ENCODE assay signal across 15 cellular contexts in genomic region chr1:113756461-113756860, GRCh38. TPM values are rescaled to one million over a fixed set of nuclear protein-coding genes. Genes with fewer than 3 reads are reported as not detected.
DNase-seq lines count a peak whose midpoint lies in the region; ATAC-seq and TF ChIP-seq lines count a peak whose summit lies in the region.
"Had no signal": no experiment of that assay in that cellular context is flagged by ENCODE, and none has a peak within 500 bp of the region (broad histone marks: within the 10 kb centered on the region; RNA-seq: fewer than 3 reads in every experiment).

No MANE protein-coding gene starts in this region.

- H3K9me3 Mint-ChIP-seq in activated CD8-positive, alpha-beta T cell treated with anti-CD3 and anti-CD28 coated beads, Interleukin-2, amount 10 ng/mL, durations not matched to agents 7 days and 5 days (ENCODE audit: insufficient read depth) = no peaks in the 10 kb centered on the region
- H3K9me3 Mint-ChIP-seq in activated CD8-positive, alpha-beta T cell treated with anti-CD3 and anti-CD28 coated beads for 36 hours = no peaks in the 10 kb centered on the region
- H3K9me3 Mint-ChIP-seq in endothelial cell (ENCODE audit: unreplicated experiment) = no peaks in the 10 kb centered on the region
- H3K9me3 Mint-ChIP-seq in stimulated activated naive B cell treated with anti-CD40 and anti-IgM and Interleukin-4, amounts not matched to agents 10 μg/mL and 1 μg/mL and 100 μg/mL, for 72 hours = no peaks in the 10 kb centered on the region

- H3K4me3 ChIP-seq in testis (no peak overlapping the region), heart left ventricle (peak overlapping the region in 1 of 12 donors; percentile 92)
- H3K4me3 ChIP-seq: lung, Peyer's patch had no signal

- intact Hi-C loops in activated CD8-positive, alpha-beta T cell treated with anti-CD3 and anti-CD28 coated beads for 36 hours (cut with micrococcal nuclease) = no loop called here
- intact Hi-C loops in testis (cut with DNase I; ENCODE audit: low total_unique reads) = no loop called here
- intact Hi-C loops in heart left ventricle (cut with DNase I) = loop anchor here in 9 of 10 donors (5.0 to 10.0 kb wide), 3 partner anchors 56 to 148 kb away; partner anchors contain the start of genes RSBN1 (in 8 of the 9), AP4B1 (in 2 of the 9) and DCLRE1B (in 1 of the 9)

- H3K36me3 ChIP-seq in testis (ENCODE audit: low read depth, missing control alignments) (no peaks in the 10 kb centered on the region), heart left ventricle (peaks cover 0 to 24% (median 9%) of the 10 kb centered on the region in 9 donors)
- H3K36me3 ChIP-seq: Peyer's patch had no signal

- peak overlapping the region; percentile 90 for H3K4me3 Mint-ChIP-seq in activated CD8-positive, alpha-beta T cell treated with anti-CD3 and anti-CD28 coated beads, Interleukin-2, amount 10 ng/mL, durations not matched to agents 7 days and 5 days
- no peak overlapping the region for H3K4me3 Mint-ChIP-seq in activated CD8-positive, alpha-beta T cell treated with anti-CD3 and anti-CD28 coated beads for 36 hours
- H3K4me3 Mint-ChIP-seq in endothelial cell (ENCODE audit: unreplicated experiment) = peak overlapping the region; percentile 54
- H3K4me3 Mint-ChIP-seq in stimulated activated naive B cell treated with anti-CD40 and anti-IgM and Interleukin-4, amounts not matched to agents 10 μg/mL and 1 μg/mL and 100 μg/mL, for 72 hours = peak overlapping the region; percentile 40 to 69

- H3K27me3 Mint-ChIP-seq in activated CD8-positive, alpha-beta T cell treated with anti-CD3 and anti-CD28 coated beads, Interleukin-2, amount 10 ng/mL, durations not matched to agents 7 days and 5 days (ENCODE audit: low read depth) = no peaks in the 10 kb centered on the region
- no peaks in the 10 kb centered on the region for H3K27me3 Mint-ChIP-seq in activated CD8-positive, alpha-beta T cell treated with anti-CD3 and anti-CD28 coated beads for 36 hours
- H3K27me3 Mint-ChIP-seq in endothelial cell (ENCODE audit: unreplicated experiment) = peaks cover 7% of the 10 kb centered on the region
- H3K27me3 Mint-ChIP-seq in stimulated activated naive B cell treated with anti-CD40 and anti-IgM and Interleukin-4, amounts not matched to agents 10 μg/mL and 1 μg/mL and 100 μg/mL, for 72 hours = no peaks in the 10 kb centered on the region

- H3K27ac Mint-ChIP-seq in activated CD8-positive, alpha-beta T cell treated with anti-CD3 and anti-CD28 coated beads, Interleukin-2, amount 10 ng/mL, durations not matched to agents 7 days and 5 days = no peak overlapping the region
- H3K27ac Mint-ChIP-seq in activated CD8-positive, alpha-beta T cell treated with anti-CD3 and anti-CD28 coated beads for 36 hours = no peak overlapping the region
- peak overlapping the region; percentile 57 for H3K27ac Mint-ChIP-seq in endothelial cell (ENCODE audit: unreplicated experiment)
- H3K27ac Mint-ChIP-seq in stimulated activated naive B cell treated with anti-CD40 and anti-IgM and Interleukin-4, amounts not matched to agents 10 μg/mL and 1 μg/mL and 100 μg/mL, for 72 hours = no peak overlapping the region

- ATAC-seq in activated CD8-positive, alpha-beta T cell treated with anti-CD3 and anti-CD28 coated beads, Interleukin-2, amount 10 ng/mL, durations not matched to agents 7 days and 5 days = no peak
- ATAC-seq in activated CD8-positive, alpha-beta T cell treated with anti-CD3 and anti-CD28 coated beads for 36 hours = no peak
- no peak for ATAC-seq in stimulated activated naive B cell treated with anti-CD40 and anti-IgM and Interleukin-4, amounts not matched to agents 10 μg/mL and 1 μg/mL and 100 μg/mL, for 72 hours (replicated peaks)
- ATAC-seq in heart left ventricle (no peak), GM18519 (IDR thresholded peaks at IDR 0.05; ENCODE audit: low FRiP score, unreplicated experiment) (no peak)
- ATAC-seq: esophagus mucosa had no signal

- no peak for TF ChIP-seq CTCF in activated CD8-positive, alpha-beta T cell treated with anti-CD3 and anti-CD28 coated beads for 36 hours (IDR thresholded peaks at IDR 0.05)
- TF ChIP-seq CTCF in endothelial cell (IDR thresholded peaks at IDR 0.05; ENCODE audit: unreplicated experiment) (no peak), testis (IDR thresholded peaks at IDR 0.05) (no peak), heart left ventricle (IDR thresholded peaks at IDR 0.05) (no peak)

- TF ChIP-seq POLR2A in testis (IDR thresholded peaks at IDR 0.05) (no peak), heart left ventricle (IDR thresholded peaks at IDR 0.05) (no peak)

- H3K36me3 Mint-ChIP-seq in activated CD8-positive, alpha-beta T cell treated with anti-CD3 and anti-CD28 coated beads, Interleukin-2, amount 10 ng/mL, durations not matched to agents 7 days and 5 days (ENCODE audit: low read depth) = peaks cover 40% of the 10 kb centered on the region
- H3K36me3 Mint-ChIP-seq in activated CD8-positive, alpha-beta T cell treated with anti-CD3 and anti-CD28 coated beads for 36 hours (ENCODE audit: low read depth) = peaks cover 23% of the 10 kb centered on the region
- no peaks in the 10 kb centered on the region for H3K36me3 Mint-ChIP-seq in endothelial cell (ENCODE audit: low read depth, unreplicated experiment)
- H3K36me3 Mint-ChIP-seq in stimulated activated naive B cell treated with anti-CD40 and anti-IgM and Interleukin-4, amounts not matched to agents 10 μg/mL and 1 μg/mL and 100 μg/mL, for 72 hours = peaks cover 30 to 42% of the 10 kb centered on the region in 2 donors

- peaks cover 33% of the 10 kb centered on the region for H3K4me1 Mint-ChIP-seq in activated CD8-positive, alpha-beta T cell treated with anti-CD3 and anti-CD28 coated beads, Interleukin-2, amount 10 ng/mL, durations not matched to agents 7 days and 5 days (ENCODE audit: low read depth)
- H3K4me1 Mint-ChIP-seq in activated CD8-positive, alpha-beta T cell treated with anti-CD3 and anti-CD28 coated beads for 36 hours (ENCODE audit: low read depth) = peaks cover 24% of the 10 kb centered on the region
- peaks cover 15% of the 10 kb centered on the region for H3K4me1 Mint-ChIP-seq in endothelial cell (ENCODE audit: unreplicated experiment)
- H3K4me1 Mint-ChIP-seq in stimulated activated naive B cell treated with anti-CD40 and anti-IgM and Interleukin-4, amounts not matched to agents 10 μg/mL and 1 μg/mL and 100 μg/mL, for 72 hours = peaks cover 21 to 49% of the 10 kb centered on the region in 2 donors

- CTCF ChIA-PET in activated CD8-positive, alpha-beta T cell treated with anti-CD3 and anti-CD28 coated beads, Interleukin-2, amount 10 ng/mL, durations not matched to agents 7 days and 5 days (lab: Charles Lee) = interaction anchor here (1.1 kb wide), 1 partner anchor 55 kb away, joined by 3 read pairs; no protein-coding TSS in a partner anchor
- CTCF ChIA-PET in activated CD8-positive, alpha-beta T cell treated with anti-CD3 and anti-CD28 coated beads for 36 hours (lab: Charles Lee) = no interaction called here

- H3K27me3 ChIP-seq in testis (no peaks in the 10 kb centered on the region), heart left ventricle (no peaks in the 10 kb centered on the region)
- H3K27me3 ChIP-seq: brain microvascular endothelial cell, Peyer's patch had no signal

- H3K4me1 ChIP-seq in testis (no peaks in the 10 kb centered on the region), heart left ventricle (peaks cover 0 to 27% (median 10%) of the 10 kb centered on the region in 12 donors)

- H3K9me3 ChIP-seq in testis (no peaks in the 10 kb centered on the region), heart left ventricle (no peaks in the 10 kb centered on the region)
- H3K9me3 ChIP-seq: Peyer's patch had no signal

- no peak for DNase-seq in activated CD8-positive, alpha-beta T cell treated with anti-CD3 and anti-CD28 coated beads, Interleukin-2, amount 10 ng/mL, durations not matched to agents 7 days and 5 days
- no peak for DNase-seq in activated CD8-positive, alpha-beta T cell treated with anti-CD3 and anti-CD28 coated beads for 36 hours
- DNase-seq in M059J (ENCODE audit: low read depth) (peak; percentile 6), endothelial cell (ENCODE audit: low spot score) (no peak), testis (no peak), heart left ventricle (no peak)
- no peak for DNase-seq in stimulated activated naive B cell treated with anti-CD40 and anti-IgM and Interleukin-4, amounts not matched to agents 10 μg/mL and 1 μg/mL and 100 μg/mL, for 72 hours
- DNase-seq: activated naive CD4-positive, alpha-beta T cell; brain microvascular endothelial cell; NCI-H1694; NCI-H524 treated with DMSO at 0.1 percent for 48 hours; Peyer's patch had no signal

- POLR2A ChIA-PET in activated CD8-positive, alpha-beta T cell treated with anti-CD3 and anti-CD28 coated beads, Interleukin-2, amount 10 ng/mL, durations not matched to agents 7 days and 5 days (lab: Charles Lee) = interaction anchor here (1.0 kb wide), 1 partner anchor 55 kb away, joined by 7 read pairs; the partner anchor contains the start of gene RSBN1
- POLR2A ChIA-PET in activated CD8-positive, alpha-beta T cell treated with anti-CD3 and anti-CD28 coated beads for 36 hours (lab: Charles Lee) = no interaction called here

- H3K27ac ChIP-seq in testis (no peak overlapping the region), heart left ventricle (no peak overlapping the region)
- H3K27ac ChIP-seq: brain microvascular endothelial cell, Peyer's patch had no signal

- WGBS in testis, 2 donors = 77 to 92% methylated on average over 1 of the region's 1 CpG
- 93 to 100% (median 96%) methylated on average over 1 of the region's 1 CpG for WGBS in heart left ventricle, 4 donors

RNA-seq across cellular contexts. Expression of gene PHTF1, which starts 2.8 kb away (rescaled TPM):
- total RNA-seq in activated CD8-positive, alpha-beta T cell treated with anti-CD3 and anti-CD28 coated beads, Interleukin-2, amount 10 ng/mL, durations not matched to agents 7 days and 5 days = 10 to 100 TPM; 24.8 to 25.2 TPM
- 10 to 100 TPM; 13.1 to 14.4 TPM for total RNA-seq in activated CD8-positive, alpha-beta T cell treated with anti-CD3 and anti-CD28 coated beads for 36 hours
- total RNA-seq in M059J (2014; rRNA removed; shearing (Covaris generic)) = 72.3 and 77.3 TPM in 2 replicates
- total RNA-seq in endothelial cell (ENCODE audit: unreplicated experiment) = 35.4 TPM
- total RNA-seq in testis = 10 to 100 TPM; 29.2 to 46.4 TPM
- 61.7 TPM for polyA plus RNA-seq in testis (ENCODE audit: insufficient read depth, low read depth, low replicate concordance)
- total RNA-seq in heart left ventricle = 10 to 100 TPM in 8 of 9 donors, 1 to 10 TPM in 1; 5.5 to 19.7 (median 11.9) TPM
- polyA plus RNA-seq in heart left ventricle = 10 to 100 TPM in 1 of 2 donors, 1 to 10 TPM in 1; 3.2 to 13.6 TPM

RNA-seq across cellular contexts. Expression of gene RSBN1, which starts 55.8 kb away (rescaled TPM):
- 10 to 100 TPM; 27.3 to 29.9 TPM for total RNA-seq in activated CD8-positive, alpha-beta T cell treated with anti-CD3 and anti-CD28 coated beads, Interleukin-2, amount 10 ng/mL, durations not matched to agents 7 days and 5 days
- total RNA-seq in activated CD8-positive, alpha-beta T cell treated with anti-CD3 and anti-CD28 coated beads for 36 hours = 10 to 100 TPM; 25.6 to 28.3 TPM
- 7.5 and 12.4 TPM in 2 replicates for total RNA-seq in M059J (2014; rRNA removed; shearing (Covaris generic))
- total RNA-seq in endothelial cell (ENCODE audit: unreplicated experiment) (15.0 TPM), testis (10 to 100 TPM; 28.5 to 32.5 TPM), heart left ventricle (10 to 100 TPM in 5 of 9 donors, 1 to 10 TPM in 4; 7.8 to 17.8 (median 10.6) TPM)
- polyA plus RNA-seq in testis (ENCODE audit: insufficient read depth, low read depth, low replicate concordance) (27.5 TPM), heart left ventricle (1 to 10 TPM; 2.5 to 3.7 TPM)

Comparison
In these comparisons a context has a peak if more than half of its experiments do, and no peak if none do; other contexts are left out.
1. intact Hi-C loops: an anchor here in heart left ventricle (5.0 to 10.0 kb wide); none called in activated CD8-positive, alpha-beta T cell treated with anti-CD3 and anti-CD28 coated beads for 36 hours and testis.